Comparison of ENCODE assay signal across 24 cellular contexts in the genomic region with DNA sequence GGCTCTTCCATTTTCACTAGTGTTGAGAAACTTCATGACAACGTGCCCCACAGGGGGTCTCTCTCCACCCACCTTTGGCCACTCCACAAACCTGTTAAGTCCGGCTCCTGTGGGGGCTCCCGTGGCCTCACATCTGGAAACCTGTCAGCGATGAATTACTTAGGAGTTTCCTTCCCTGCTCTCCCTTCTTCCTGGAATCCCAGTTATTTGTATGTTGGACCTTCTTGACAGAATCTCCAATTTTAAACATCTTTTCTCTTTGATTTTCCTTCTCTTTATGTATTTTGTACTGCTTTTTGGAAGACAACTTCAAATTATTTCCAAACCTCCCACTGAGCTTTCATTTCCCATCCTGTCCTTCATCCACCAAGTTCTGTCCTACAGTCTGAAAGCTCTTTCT. TPM values are rescaled to one million over a fixed set of nuclear protein-coding genes. Genes with fewer than 3 reads are reported as not detected.
DNase-seq lines count a peak whose midpoint lies in the region; ATAC-seq and TF ChIP-seq lines count a peak whose summit lies in the region.
"Had no signal": no experiment of that assay in that cellular context is flagged by ENCODE, and none has a peak within 500 bp of the region (broad histone marks: within the 10 kb centered on the region; RNA-seq: fewer than 3 reads in every experiment).

No MANE protein-coding gene starts in this region.

- DNase-seq in ACHN (peak; percentile 8), fibroblast of peridontal ligament (ENCODE audit: extremely low read depth) (peak; percentile 9), cerebellum (ENCODE audit: low spot score) (no peak)
- DNase-seq in central memory CD8-positive, alpha-beta T cell (ENCODE audit: low spot score in 2 of 2) = no peak
- no peak for DNase-seq in activated CD8-positive, alpha-beta memory T cell treated with anti-CD3 and anti-CD28 coated beads, Interleukin-2, amount 50 U/mL, for 48 hours
- DNase-seq in activated naive CD4-positive, alpha-beta T cell treated with Interleukin-2 at 50 U/mL for 16 hours = no peak
- DNase-seq: 8988T; CD4-positive, alpha-beta T cell; COR-L47; DMS53; KG1; MM.1S; NCI-H2029; NCI-H446 treated with DMSO at 0.1 percent for 48 hours; NCI-H526; NCI-H82; NK-92 treated with Interleukin-12 subunit alpha and Interleukin-12 subunit beta, amount 100 ng/mL, for 24 hours; PC-9; Right ventricle myocardium superior had no signal

- no peaks in the 10 kb centered on the region for H3K36me3 ChIP-seq in HEK293 (ENCODE audit: control insufficient read depth in 2 of 2, insufficient read depth in 1 of 2, low read length in 2 of 2)
- H3K36me3 ChIP-seq: SJSA1 had no signal

- no peak overlapping the region for H3K27ac ChIP-seq in HEK293 (ENCODE audit: extremely low read depth, low read depth, low read length)
- H3K27ac ChIP-seq: BLaER1 treated with 17β-estradiol and CSF1 and Interleukin-3, amounts not matched to agents 10 nM and 100 nM; PC-9; SJSA1 had no signal

- POLR2A ChIA-PET in HEK293 (lab: Yijun Ruan, JAX) = interaction anchor here (0.6 kb wide), 1 partner anchor 105 kb away, joined by 4 read pairs; no protein-coding TSS in a partner anchor

- no peak for ATAC-seq in central memory CD8-positive, alpha-beta T cell (replicated peaks; ENCODE audit: extremely low read depth, poor library complexity, severe bottlenecking)
- no peak for ATAC-seq in stimulated activated memory B cell treated with anti-CD40 and anti-IgM and Interleukin-4, amounts not matched to agents 10 μg/mL and 1 μg/mL and 100 μg/mL, for 72 hours
- ATAC-seq: GM12878 had no signal

- in situ Hi-C loops in ACHN (cut with HindIII; ENCODE audit: low pct_ligation_motif_present, low pct_unique_long_range_greater_than_20kb, low sequenced_read_pairs) = no loop called here

- H3K4me1 Mint-ChIP-seq in central memory CD8-positive, alpha-beta T cell = no peaks in the 10 kb centered on the region
- H3K4me1 Mint-ChIP-seq in stimulated activated memory B cell treated with anti-CD40 and anti-IgM and Interleukin-4, amounts not matched to agents 10 μg/mL and 1 μg/mL and 100 μg/mL, for 72 hours = no peaks in the 10 kb centered on the region

- H3K4me3 ChIP-seq in HEK293 (ENCODE audit: low read depth, low read length) = no peak overlapping the region
- H3K4me3 ChIP-seq: BLaER1 treated with 17β-estradiol and CSF1 and Interleukin-3, amounts not matched to agents 10 nM and 100 nM; GM12878; PC-9; SJSA1 had no signal

- CTCF ChIA-PET in HEK293 (lab: Yijun Ruan, JAX) = interaction anchor here (0.6 to 1.2 kb wide), 3 partner anchors 43 to 342 kb away, joined by 3 read pairs; partner anchors contain the start of gene NRARP

- H3K9me3 Mint-ChIP-seq in central memory CD8-positive, alpha-beta T cell = peaks cover 11% of the 10 kb centered on the region
- H3K9me3 Mint-ChIP-seq in stimulated activated memory B cell treated with anti-CD40 and anti-IgM and Interleukin-4, amounts not matched to agents 10 μg/mL and 1 μg/mL and 100 μg/mL, for 72 hours = peaks cover 12% of the 10 kb centered on the region

- H3K9me3 ChIP-seq in HEK293 (ENCODE audit: control insufficient read depth, insufficient read depth, low read depth, low read length) = no peaks in the 10 kb centered on the region

- H3K36me3 Mint-ChIP-seq in central memory CD8-positive, alpha-beta T cell (ENCODE audit: insufficient read depth) = peaks cover 5% of the 10 kb centered on the region
- peaks cover 12% of the 10 kb centered on the region for H3K36me3 Mint-ChIP-seq in stimulated activated memory B cell treated with anti-CD40 and anti-IgM and Interleukin-4, amounts not matched to agents 10 μg/mL and 1 μg/mL and 100 μg/mL, for 72 hours

- peak overlapping the region; percentile 45 for H3K27ac Mint-ChIP-seq in central memory CD8-positive, alpha-beta T cell (ENCODE audit: low read depth)
- H3K27ac Mint-ChIP-seq in stimulated activated memory B cell treated with anti-CD40 and anti-IgM and Interleukin-4, amounts not matched to agents 10 μg/mL and 1 μg/mL and 100 μg/mL, for 72 hours = no peak overlapping the region
- H3K27ac Mint-ChIP-seq: CD4-positive, alpha-beta T cell had no signal

- H3K4me3 Mint-ChIP-seq in central memory CD8-positive, alpha-beta T cell = no peak overlapping the region
- no peak overlapping the region for H3K4me3 Mint-ChIP-seq in stimulated activated memory B cell treated with anti-CD40 and anti-IgM and Interleukin-4, amounts not matched to agents 10 μg/mL and 1 μg/mL and 100 μg/mL, for 72 hours
- H3K4me3 Mint-ChIP-seq: CD4-positive, alpha-beta T cell had no signal

- TF ChIP-seq CTCF in HEK293 (tag by site-specific recombination; IDR thresholded peaks at IDR 0.05) = no peak

- H3K4me1 ChIP-seq in HEK293 (ENCODE audit: control insufficient read depth, insufficient read depth, low read length) = no peaks in the 10 kb centered on the region
- H3K4me1 ChIP-seq: BLaER1 treated with 17β-estradiol and CSF1 and Interleukin-3, amounts not matched to agents 10 nM and 100 nM; SJSA1 had no signal

- H3K27me3 Mint-ChIP-seq in central memory CD8-positive, alpha-beta T cell = no peaks in the 10 kb centered on the region
- H3K27me3 Mint-ChIP-seq in stimulated activated memory B cell treated with anti-CD40 and anti-IgM and Interleukin-4, amounts not matched to agents 10 μg/mL and 1 μg/mL and 100 μg/mL, for 72 hours = no peaks in the 10 kb centered on the region
- H3K27me3 Mint-ChIP-seq: CD4-positive, alpha-beta T cell had no signal

TF ChIP-seq in HEK293, 187 proteins besides CTCF, POLR2A, EP300 and RAD21 (continues in another document):
- TF ChIP-seq ZNF510 (tag by site-specific recombination; IDR thresholded peaks at IDR 0.05; ENCODE audit: insufficient replicate concordance) = peak; percentile 60
- TF ChIP-seq, protein P1, sequence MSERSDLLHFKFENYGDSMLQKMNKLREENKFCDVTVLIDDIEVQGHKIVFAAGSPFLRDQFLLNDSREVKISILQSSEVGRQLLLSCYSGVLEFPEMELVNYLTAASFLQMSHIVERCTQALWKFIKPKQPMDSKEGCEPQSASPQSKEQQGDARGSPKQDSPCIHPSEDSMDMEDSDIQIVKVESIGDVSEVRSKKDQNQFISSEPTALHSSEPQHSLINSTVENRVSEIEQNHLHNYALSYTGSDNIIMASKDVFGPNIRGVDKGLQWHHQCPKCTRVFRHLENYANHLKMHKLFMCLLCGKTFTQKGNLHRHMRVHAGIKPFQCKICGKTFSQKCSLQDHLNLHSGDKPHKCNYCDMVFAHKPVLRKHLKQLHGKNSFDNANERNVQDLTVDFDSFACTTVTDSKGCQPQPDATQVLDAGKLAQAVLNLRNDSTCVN (tag by site-specific recombination; optimal IDR thresholded peaks at IDR 0.05) = no peak
- 0 out of 2 replicates have a peak, but pooled peaks have one; percentile 34 for TF ChIP-seq ZNF169 (tag by site-specific recombination; IDR thresholded peaks at IDR 0.05)
- TF ChIP-seq ZNF26 (tag by site-specific recombination; IDR thresholded peaks at IDR 0.05) = no peak
- peak; percentile 90; the same call in 1 of the 2 replicates for TF ChIP-seq ZNF280D (tag by site-specific recombination; IDR thresholded peaks at IDR 0.05)
- TF ChIP-seq ZNF626 (tag by site-specific recombination; IDR thresholded peaks at IDR 0.05) = peak; percentile 88; the same call in 1 of the 2 replicates
- peak; percentile 44 for TF ChIP-seq SETDB1 (IDR thresholded peaks at IDR 0.05; ENCODE audit: insufficient read length, low read length)
- TF ChIP-seq ZNF560 (tag by site-specific recombination; IDR thresholded peaks at IDR 0.05; ENCODE audit: borderline replicate concordance) = 0 out of 2 replicates have a peak, but pooled peaks have one; percentile 8
- 0 out of 2 replicates have a peak, but pooled peaks have one; percentile 20 for TF ChIP-seq ZNF639 (tag by site-specific recombination; IDR thresholded peaks at IDR 0.05)

RNA-seq across cellular contexts. Expression of gene NRARP, which starts 55.1 kb away (rescaled TPM):
- 4.4 TPM for total RNA-seq in cerebellum

Comparison
In these comparisons a context has a peak if more than half of its experiments do, and no peak if none do; other contexts are left out.
1. DNase-seq: peak in ACHN (single experiment) and fibroblast of peridontal ligament (single experiment); none in central memory CD8-positive, alpha-beta T cell (0 of 2), activated CD8-positive, alpha-beta memory T cell treated with anti-CD3 and anti-CD28 coated beads, Interleukin-2, amount 50 U/mL, for 48 hours (single experiment), activated naive CD4-positive, alpha-beta T cell treated with Interleukin-2 at 50 U/mL for 16 hours (single experiment) and cerebellum (single experiment).